8 cellular contexts compared by ENCODE assay signal in the genomic region with DNA sequence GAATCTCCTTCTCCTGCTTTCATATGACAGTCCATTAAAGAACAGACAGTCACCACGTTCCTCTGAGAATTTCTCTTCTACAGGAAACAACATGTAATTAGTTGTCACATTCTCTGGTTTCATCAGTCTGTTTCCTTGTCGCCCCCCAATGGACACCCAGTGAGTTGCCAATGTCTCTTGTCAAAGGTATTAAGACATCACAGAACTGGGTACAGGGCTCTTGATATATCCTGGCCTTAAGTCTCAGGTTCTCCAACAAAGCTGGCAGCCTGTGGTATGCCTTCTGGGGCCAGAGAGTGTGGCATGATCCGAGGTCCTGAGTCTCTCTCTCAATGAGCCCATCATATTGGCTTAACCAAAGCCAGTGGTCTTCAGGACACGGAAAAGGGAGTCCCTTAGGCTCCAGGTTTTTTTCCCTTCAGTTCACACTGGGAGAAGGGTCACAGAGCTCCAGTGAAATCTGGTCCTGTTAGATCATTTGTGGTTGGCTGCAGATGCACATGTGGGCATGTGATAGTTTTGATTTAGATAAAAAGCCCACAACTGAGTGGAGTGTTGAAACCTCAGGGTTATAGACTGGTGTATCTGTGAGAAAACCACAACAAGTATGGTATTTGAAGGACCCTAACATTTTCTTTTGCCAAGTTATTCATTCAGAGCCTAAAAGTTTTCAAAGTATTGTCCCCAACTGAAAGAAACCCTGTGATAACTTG. TPM values are rescaled to one million over a fixed set of nuclear protein-coding genes. Genes with fewer than 3 reads are reported as not detected.
DNase-seq lines count a peak whose midpoint lies in the region; ATAC-seq and TF ChIP-seq lines count a peak whose summit lies in the region.

No MANE protein-coding gene starts in this region.

- H3K36me3 ChIP-seq in breast epithelium, result no peaks in the 10 kb centered on the region
- H3K36me3 ChIP-seq in tibial nerve, result no peaks in the 10 kb centered on the region

- DNase-seq in MCF 10A (ENCODE audit: unreplicated experiment), result peak; percentile 75
- no peak for DNase-seq in breast epithelium (ENCODE audit: low spot score in 2 of 2)
- DNase-seq in NCI-H526 (lab: John Stamatoyannopoulos, UW), result peak; percentile 39 to 82
- peak; percentile 40 for DNase-seq in astrocyte of the hippocampus (ENCODE audit: low read depth, low spot score)
- peak; percentile 44 for DNase-seq in kidney glomerular epithelial cell (lab: John Stamatoyannopoulos, UW)
- DNase-seq in tibial nerve (ENCODE audit: low spot score in 2 of 2), result peak; percentile 29 to 60
- no peak for DNase-seq in NCI-H1048 (lab: John Stamatoyannopoulos, UW)

- peak; percentile 59 for TF ChIP-seq CTCF in MCF 10A (IDR thresholded peaks at IDR 0.05; ENCODE audit: unreplicated experiment)
- peak in 1 of 3 donors; percentile 11 for TF ChIP-seq CTCF in breast epithelium (IDR thresholded peaks at IDR 0.05)
- TF ChIP-seq CTCF in tibial nerve (IDR thresholded peaks at IDR 0.05), result peak in 4 of 5 experiments; percentile 29 to 56 (median 42)

- no peaks in the 10 kb centered on the region for H3K9me3 ChIP-seq in breast epithelium
- no peaks in the 10 kb centered on the region for H3K9me3 ChIP-seq in tibial nerve

- TF ChIP-seq POLR2A in breast epithelium (IDR thresholded peaks at IDR 0.05) (no peak), tibial nerve (IDR thresholded peaks at IDR 0.05) (no peak)

- 48 to 49% methylated on average over 4 of the region's 4 CpGs for WGBS in tibial nerve, 2 donors

- H3K27ac ChIP-seq in breast epithelium (no peak overlapping the region), tibial nerve (no peak overlapping the region)

- TF ChIP-seq EP300 in tibial nerve (IDR thresholded peaks at IDR 0.05), result no peak

- peak; percentile 52 for ATAC-seq in HG02852 (IDR thresholded peaks at IDR 0.05; ENCODE audit: unreplicated experiment)

- H3K4me3 ChIP-seq in breast epithelium (no peak overlapping the region), tibial nerve (no peak overlapping the region)

- H3K27me3 Mint-ChIP-seq in MCF 10A (ENCODE audit: insufficient read depth, unreplicated experiment), result peaks cover 25% of the 10 kb centered on the region

- CTCF ChIA-PET in MCF 10A (lab: Yijun Ruan, JAX), result interaction anchor here (0.6 to 1.9 kb wide), 5 partner anchors 20 to 111 kb away, joined by 3 to 5 read pairs (median 4); no protein-coding TSS in a partner anchor

- no peak overlapping the region for H3K27ac Mint-ChIP-seq in MCF 10A (ENCODE audit: low read depth, unreplicated experiment)

- no peaks in the 10 kb centered on the region for H3K36me3 Mint-ChIP-seq in MCF 10A (ENCODE audit: insufficient read depth, unreplicated experiment)

- BruUV-seq in MCF 10A (replicated peaks; lab: Mats Ljungman, UMichigan), result no TSS peak

- no peaks in the 10 kb centered on the region for H3K9me3 Mint-ChIP-seq in MCF 10A (ENCODE audit: unreplicated experiment)

- no peaks in the 10 kb centered on the region for H3K27me3 ChIP-seq in breast epithelium
- no peaks in the 10 kb centered on the region for H3K27me3 ChIP-seq in tibial nerve

- POLR2A ChIA-PET in MCF 10A (lab: Yijun Ruan, JAX), result no interaction called here

- H3K4me1 ChIP-seq in breast epithelium, result no peaks in the 10 kb centered on the region
- no peaks in the 10 kb centered on the region for H3K4me1 ChIP-seq in tibial nerve

- H3K4me3 Mint-ChIP-seq in MCF 10A (ENCODE audit: unreplicated experiment), result no peak overlapping the region

- intact Hi-C loops in MCF 10A (cut with micrococcal nuclease) (loop anchor here (1.0 to 10.0 kb wide), 3 partner anchors 94 to 744 kb away; no protein-coding TSS in a partner anchor), breast epithelium (cut with DNase I; ENCODE audit: low total_unique reads) (no loop called here)

- H3K4me1 Mint-ChIP-seq in MCF 10A (ENCODE audit: insufficient read depth, unreplicated experiment), result no peaks in the 10 kb centered on the region

RNA-seq across cellular contexts. Expression of gene PRLR, which starts 46.9 kb away (rescaled TPM):
- total RNA-seq in MCF 10A (2022), result 0.16 and 0.44 TPM in 2 replicates
- total RNA-seq in breast epithelium, result 10 to 100 TPM in 2 of 3 donors, 1 to 10 TPM in 1; 2.6 to 78.0 (median 28.8) TPM
- 1 to 10 TPM in 3 of 4 donors, under 1 TPM in 1; 0.84 to 5.3 (median 4.0) TPM for total RNA-seq in tibial nerve

Comparison
In these comparisons a context has a peak if more than half of its experiments do, and no peak if none do; other contexts are left out.
1. DNase-seq: peak in MCF 10A (single experiment), NCI-H526 (2 of 2), astrocyte of the hippocampus (single experiment), kidney glomerular epithelial cell (single experiment) and tibial nerve (2 of 2); none in breast epithelium (0 of 2) and NCI-H1048 (single experiment).